In genomic region chr3:158058775-158059174, GRCh38 we compare ENCODE assay signal across 27 cellular contexts. TPM values are rescaled to one million over a fixed set of nuclear protein-coding genes. Genes with fewer than 3 reads are reported as not detected.
DNase-seq lines count a peak whose midpoint lies in the region; ATAC-seq, FAIRE-seq and TF ChIP-seq lines count a peak whose summit lies in the region.
"Had no signal": no experiment of that assay in that cellular context is flagged by ENCODE, and none has a peak within 500 bp of the region (broad histone marks: within the 10 kb centered on the region; RNA-seq: fewer than 3 reads in every experiment).

No MANE protein-coding gene starts in this region.

- 68 to 83% methylated on average over 9 of the region's 9 CpGs for WGBS in endodermal cell (ENCODE audit: insufficient coverage in 1 of 2, insufficient read length in 1 of 2), 2 experiments

- H3K4me3 Mint-ChIP-seq in endodermal cell (no peak overlapping the region), GM23338 (no peak overlapping the region)
- H3K4me3 Mint-ChIP-seq: activated CD4-positive, alpha-beta T cell treated with anti-CD3 and anti-CD28 coated beads, Interleukin-2, amount 10 ng/mL, durations not matched to agents 24 days and 14 days; dendritic cell treated with granulocyte-macrophage colony-stimulating factor and Interleukin-4, amounts not matched to agents 40 ng/mL and 50 ng/mL, for 4 days had no signal

- no peak for FAIRE-seq in frontal cortex (lab: Jason Lieb, UNC)
- FAIRE-seq: bronchial epithelial cell, GM12878, H54 had no signal

- H3K27me3 Mint-ChIP-seq in endodermal cell (ENCODE audit: insufficient read depth), result no peaks in the 10 kb centered on the region
- no peaks in the 10 kb centered on the region for H3K27me3 Mint-ChIP-seq in GM23338 (ENCODE audit: insufficient read depth, low read depth, poor library complexity)
- H3K27me3 Mint-ChIP-seq: activated CD4-positive, alpha-beta T cell treated with anti-CD3 and anti-CD28 coated beads, Interleukin-2, amount 10 ng/mL, durations not matched to agents 24 days and 14 days; dendritic cell treated with granulocyte-macrophage colony-stimulating factor and Interleukin-4, amounts not matched to agents 40 ng/mL and 50 ng/mL, for 4 days had no signal

- H3K79me2 ChIP-seq in GM23338 (replicated peaks; ENCODE audit: insufficient read depth), result no peaks in the 10 kb centered on the region

- H3K27ac ChIP-seq in endodermal cell (ENCODE audit: low read depth, low read length) (peak overlapping the region; percentile 29), GM23338 (ENCODE audit: low read depth) (no peak overlapping the region)
- H3K27ac ChIP-seq: tibial nerve had no signal

- H3K36me3 Mint-ChIP-seq in endodermal cell (ENCODE audit: low read depth) (no peaks in the 10 kb centered on the region), GM23338 (ENCODE audit: low read depth) (no peaks in the 10 kb centered on the region)

- ATAC-seq in GM23338, result no peak
- ATAC-seq: GM12878, sciatic nerve had no signal

- no peak overlapping the region for H3K9ac ChIP-seq in endodermal cell (ENCODE audit: extremely low read depth, low read length, poor library complexity, severe bottlenecking)

- TF ChIP-seq CTCF in endodermal cell (conservative IDR thresholded peaks at IDR 0.05) (no peak), GM23338 (conservative IDR thresholded peaks at IDR 0.05; ENCODE audit: low read depth in 2 of 2) (no peak)

- no peak overlapping the region for H3K4me2 ChIP-seq in GM23338

- DNase-seq in ELF-1 (ENCODE audit: low read depth, low spot score) (peak; percentile 23), NCI-H1417 treated with DMSO at 0.1 percent for 48 hours (lab: John Stamatoyannopoulos, UW) (peak; percentile 98), NCI-H524 treated with DMSO at 0.1 percent for 48 hours (lab: John Stamatoyannopoulos, UW) (peak; percentile 13), endodermal cell (no peak), frontal cortex (ENCODE audit: low spot score in 2 of 2) (no peak), GM23338 (ENCODE audit: low spot score) (no peak), AG08396 (ENCODE audit: low spot score) (no peak)
- no peak for DNase-seq in stimulated activated CD8-positive, alpha-beta memory T cell treated with anti-CD3 and anti-CD28 coated beads, Interleukin-4, amount 100 ng/mL, for 48 hours
- DNase-seq: activated CD4-positive, alpha-beta T cell treated with anti-CD3 and anti-CD28 coated beads, Interleukin-2, amount 10 ng/mL, durations not matched to agents 24 days and 14 days; activated effector memory CD4-positive, alpha-beta T cell treated with Interleukin-2 at 50 U/mL for 16 hours; AML-193; Caco-2; hippocampal formation; islet precursor cell; NCI-H226; SIG-M5; stimulated activated naive CD4-positive, alpha-beta T cell treated with Interleukin-2 at 50 U/mL for 16 hours; T-helper 1 cell had no signal

- H3K4me3 ChIP-seq in endodermal cell (ENCODE audit: low read length) (no peak overlapping the region), GM23338 (no peak overlapping the region)
- H3K4me3 ChIP-seq: GM12878, tibial nerve had no signal

- H2AFZ ChIP-seq in GM23338, result no peak overlapping the region; the same call in 1 of the 2 replicates

- H3K36me3 ChIP-seq in endodermal cell (ENCODE audit: control insufficient read depth, insufficient read depth, low read length) (no peaks in the 10 kb centered on the region), GM23338 (ENCODE audit: insufficient read depth) (no peaks in the 10 kb centered on the region)
- H3K36me3 ChIP-seq: tibial nerve had no signal

- H3F3A ChIP-seq in GM23338 (replicated peaks; ENCODE audit: low read depth), result no peaks in the 10 kb centered on the region

- H3K27me3 ChIP-seq in endodermal cell (ENCODE audit: control insufficient read depth, insufficient read depth, low read length, poor library complexity, severe bottlenecking) (peaks cover 6% of the 10 kb centered on the region), GM23338 (ENCODE audit: insufficient read depth) (no peaks in the 10 kb centered on the region)
- H3K27me3 ChIP-seq: tibial nerve had no signal

- H3K4me1 Mint-ChIP-seq in endodermal cell (no peaks in the 10 kb centered on the region), GM23338 (no peaks in the 10 kb centered on the region)
- H3K4me1 Mint-ChIP-seq: activated CD4-positive, alpha-beta T cell treated with anti-CD3 and anti-CD28 coated beads, Interleukin-2, amount 10 ng/mL, durations not matched to agents 24 days and 14 days had no signal

- no peaks in the 10 kb centered on the region for H3K9me3 Mint-ChIP-seq in endodermal cell
- no peaks in the 10 kb centered on the region for H3K9me3 Mint-ChIP-seq in GM23338
- H3K9me3 Mint-ChIP-seq: activated CD4-positive, alpha-beta T cell treated with anti-CD3 and anti-CD28 coated beads, Interleukin-2, amount 10 ng/mL, durations not matched to agents 24 days and 14 days; dendritic cell treated with granulocyte-macrophage colony-stimulating factor and Interleukin-4, amounts not matched to agents 40 ng/mL and 50 ng/mL, for 4 days had no signal

- no peaks in the 10 kb centered on the region for H3K4me1 ChIP-seq in endodermal cell (ENCODE audit: control insufficient read depth, insufficient read depth, low read length)
- no peaks in the 10 kb centered on the region for H3K4me1 ChIP-seq in GM23338 (ENCODE audit: insufficient read depth)
- H3K4me1 ChIP-seq: Caco-2, tibial nerve had no signal

- no peaks in the 10 kb centered on the region for H3K9me2 ChIP-seq in GM23338 (ENCODE audit: insufficient read depth)

- H4K20me1 ChIP-seq in GM23338 (replicated peaks; ENCODE audit: insufficient read depth), result no peaks in the 10 kb centered on the region

- H3K27ac Mint-ChIP-seq in endodermal cell (no peak overlapping the region), GM23338 (no peak overlapping the region)
- H3K27ac Mint-ChIP-seq: activated CD4-positive, alpha-beta T cell treated with anti-CD3 and anti-CD28 coated beads, Interleukin-2, amount 10 ng/mL, durations not matched to agents 24 days and 14 days; dendritic cell treated with granulocyte-macrophage colony-stimulating factor and Interleukin-4, amounts not matched to agents 40 ng/mL and 50 ng/mL, for 4 days had no signal

- no peaks in the 10 kb centered on the region for H3K9me3 ChIP-seq in endodermal cell (ENCODE audit: control insufficient read depth, low read length)
- H3K9me3 ChIP-seq: Caco-2, tibial nerve had no signal

TF ChIP-seq in GM23338, 12 proteins besides CTCF, POLR2A, EP300 and RAD21 (continues in another document):
- TF ChIP-seq CREB1 (CRISPR knock-in tag; IDR thresholded peaks at IDR 0.05; ENCODE audit: low read depth), result no peak
- TF ChIP-seq, protein P1, sequence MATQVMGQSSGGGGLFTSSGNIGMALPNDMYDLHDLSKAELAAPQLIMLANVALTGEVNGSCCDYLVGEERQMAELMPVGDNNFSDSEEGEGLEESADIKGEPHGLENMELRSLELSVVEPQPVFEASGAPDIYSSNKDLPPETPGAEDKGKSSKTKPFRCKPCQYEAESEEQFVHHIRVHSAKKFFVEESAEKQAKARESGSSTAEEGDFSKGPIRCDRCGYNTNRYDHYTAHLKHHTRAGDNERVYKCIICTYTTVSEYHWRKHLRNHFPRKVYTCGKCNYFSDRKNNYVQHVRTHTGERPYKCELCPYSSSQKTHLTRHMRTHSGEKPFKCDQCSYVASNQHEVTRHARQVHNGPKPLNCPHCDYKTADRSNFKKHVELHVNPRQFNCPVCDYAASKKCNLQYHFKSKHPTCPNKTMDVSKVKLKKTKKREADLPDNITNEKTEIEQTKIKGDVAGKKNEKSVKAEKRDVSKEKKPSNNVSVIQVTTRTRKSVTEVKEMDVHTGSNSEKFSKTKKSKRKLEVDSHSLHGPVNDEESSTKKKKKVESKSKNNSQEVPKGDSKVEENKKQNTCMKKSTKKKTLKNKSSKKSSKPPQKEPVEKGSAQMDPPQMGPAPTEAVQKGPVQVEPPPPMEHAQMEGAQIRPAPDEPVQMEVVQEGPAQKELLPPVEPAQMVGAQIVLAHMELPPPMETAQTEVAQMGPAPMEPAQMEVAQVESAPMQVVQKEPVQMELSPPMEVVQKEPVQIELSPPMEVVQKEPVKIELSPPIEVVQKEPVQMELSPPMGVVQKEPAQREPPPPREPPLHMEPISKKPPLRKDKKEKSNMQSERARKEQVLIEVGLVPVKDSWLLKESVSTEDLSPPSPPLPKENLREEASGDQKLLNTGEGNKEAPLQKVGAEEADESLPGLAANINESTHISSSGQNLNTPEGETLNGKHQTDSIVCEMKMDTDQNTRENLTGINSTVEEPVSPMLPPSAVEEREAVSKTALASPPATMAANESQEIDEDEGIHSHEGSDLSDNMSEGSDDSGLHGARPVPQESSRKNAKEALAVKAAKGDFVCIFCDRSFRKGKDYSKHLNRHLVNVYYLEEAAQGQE (IDR thresholded peaks at IDR 0.05; ENCODE audit: unreplicated experiment), result no peak

RNA-seq across cellular contexts. Expression of gene SHOX2, which starts 47.4 kb away (rescaled TPM):
- 1 to 10 TPM; 1.1 to 1.3 TPM for total RNA-seq in endodermal cell
- 1.4 TPM for polyA plus RNA-seq in endodermal cell (2013, experiment 1 of 2)
- polyA plus RNA-seq in endodermal cell (2013, experiment 2 of 2), result 1.8 TPM
- not detected for total RNA-seq in frontal cortex
- 0.10 TPM in 1 of 2 replicates, not detected in the other for total RNA-seq in GM23338 (2014; rRNA removed; shearing (Covaris generic))
- polyA plus RNA-seq in GM23338 (2016; fragmentation: Nextera tagmentation; extraction: Ambion mirVana), result 0.10 and 0.19 TPM in 2 replicates
- total RNA-seq: activated CD4-positive, alpha-beta T cell treated with anti-CD3 and anti-CD28 coated beads, Interleukin-2, amount 10 ng/mL, durations not matched to agents 24 days and 14 days; bronchial epithelial cell; fibroblast of villous mesenchyme; lung microvascular endothelial cell; osteocyte had no signal

RNA-seq across cellular contexts. Expression of gene RSRC1, which starts 51.1 kb away (rescaled TPM):
- 10 to 100 TPM; 45.3 to 52.1 TPM for total RNA-seq in endodermal cell
- 33.3 TPM for polyA plus RNA-seq in endodermal cell (2013, experiment 1 of 2)
- polyA plus RNA-seq in endodermal cell (2013, experiment 2 of 2), result 35.7 TPM
- total RNA-seq in frontal cortex, result 44.8 TPM
- total RNA-seq in GM23338 (2014; rRNA removed; shearing (Covaris generic)), result 22.8 and 32.5 TPM in 2 replicates
- polyA plus RNA-seq in GM23338 (2016; fragmentation: Nextera tagmentation; extraction: Ambion mirVana), result 59.1 and 76.8 TPM in 2 replicates

Comparison
In these comparisons a context has a peak if more than half of its experiments do, and no peak if none do; other contexts are left out.
1. DNase-seq: peak in ELF-1 (single experiment), NCI-H1417 treated with DMSO at 0.1 percent for 48 hours (single experiment) and NCI-H524 treated with DMSO at 0.1 percent for 48 hours (single experiment); none in endodermal cell (single experiment), frontal cortex (0 of 2), GM23338 (single experiment), stimulated activated CD8-positive, alpha-beta memory T cell treated with anti-CD3 and anti-CD28 coated beads, Interleukin-4, amount 100 ng/mL, for 48 hours (single experiment) and AG08396 (single experiment).